Comparison of ENCODE assay signal across 8 cellular contexts in the genomic region with DNA sequence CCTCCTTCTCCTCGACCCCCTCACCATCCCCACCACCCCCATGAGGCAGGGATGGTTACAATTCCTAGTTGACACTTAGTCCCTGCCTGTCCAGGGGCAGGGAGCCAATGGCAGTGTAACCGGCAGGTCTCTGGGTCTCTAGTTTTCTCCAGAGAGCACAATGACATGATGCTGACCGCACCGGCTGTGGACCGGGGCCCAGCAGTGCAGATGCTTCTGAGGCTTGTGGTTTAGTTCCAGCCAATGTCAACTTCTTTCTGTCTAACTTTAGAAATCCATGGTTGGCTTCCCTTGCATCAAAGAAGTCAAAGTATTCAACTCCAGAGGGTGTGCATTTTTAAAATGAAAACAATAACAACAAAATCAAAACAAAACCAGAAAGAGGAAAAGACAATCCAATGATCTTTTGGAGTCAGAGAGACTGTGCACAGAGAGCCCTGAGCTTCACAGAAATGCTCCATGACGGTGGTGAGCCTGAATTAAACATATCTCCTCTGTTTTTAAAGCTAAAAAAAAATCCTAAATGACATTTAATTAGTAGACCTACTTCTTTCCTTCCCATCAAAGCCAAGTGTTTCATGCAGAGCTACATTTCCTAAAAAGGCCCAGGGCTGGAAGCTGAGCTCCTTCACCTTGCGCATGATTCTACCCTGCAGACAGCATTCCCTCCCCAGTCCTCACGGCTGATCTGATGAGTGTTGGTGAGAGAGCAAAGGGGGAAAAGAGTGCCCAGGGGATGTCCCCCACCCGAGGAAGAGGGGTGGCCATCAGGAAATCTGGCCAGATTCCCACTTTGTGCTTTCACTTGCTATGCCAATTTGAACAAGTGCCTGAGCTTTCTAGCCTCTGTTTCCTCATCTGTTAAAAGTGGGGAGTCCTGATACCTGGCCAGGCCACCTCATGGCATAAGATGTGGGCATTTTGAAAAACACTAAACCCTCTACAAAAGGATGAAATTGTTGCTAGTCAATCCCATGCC.
DNase-seq lines count a peak whose midpoint lies in the region; ATAC-seq and TF ChIP-seq lines count a peak whose summit lies in the region.

No MANE protein-coding gene starts in this region.

- H3K27ac Mint-ChIP-seq in naive B cell = peak overlapping the region; percentile 67 to 98 (median 92)
- H3K27ac Mint-ChIP-seq in effector memory CD8-positive, alpha-beta T cell = no peak overlapping the region

- ATAC-seq in HG03139 (IDR thresholded peaks at IDR 0.05; ENCODE audit: unreplicated experiment) (peak; percentile 59), naive B cell (ENCODE audit: low read depth in 2 of 2) (peak; percentile 87 to 92)
- ATAC-seq in effector memory CD8-positive, alpha-beta T cell (replicated peaks) = no peak

- TF ChIP-seq CTCF in DOHH2 (IDR thresholded peaks at IDR 0.05; ENCODE audit: low read depth, low read length, poor library complexity, severe bottlenecking) = no peak
- no peak for TF ChIP-seq CTCF in astrocyte of the spinal cord (IDR thresholded peaks at IDR 0.05; ENCODE audit: low read depth, low read length)

- in situ Hi-C loops in astrocyte of the spinal cord (cut with HindIII; ENCODE audit: low sequenced_read_pairs) = no loop called here

- H3K4me1 Mint-ChIP-seq in naive B cell = peaks cover 31 to 53% (median 31%) of the 10 kb centered on the region in 3 donors
- peaks cover 0 to 2% of the 10 kb centered on the region in 2 donors for H3K4me1 Mint-ChIP-seq in effector memory CD8-positive, alpha-beta T cell (ENCODE audit: low read depth in 2 of 2)

- H3K4me2 ChIP-seq in DOHH2 (ENCODE audit: low read length) = peak overlapping the region; percentile 69

- H3K27ac ChIP-seq in DOHH2 (ENCODE audit: low read depth, low read length) = peak overlapping the region; percentile 61

- H3K36me3 Mint-ChIP-seq in naive B cell = peaks cover 2 to 8% of the 10 kb centered on the region in 2 donors
- no peaks in the 10 kb centered on the region for H3K36me3 Mint-ChIP-seq in effector memory CD8-positive, alpha-beta T cell (ENCODE audit: insufficient read depth)

- peaks cover 57% of the 10 kb centered on the region for H3K4me1 ChIP-seq in DOHH2 (ENCODE audit: control insufficient read depth, low read length)

- H3K9me2 ChIP-seq in DOHH2 (replicated peaks; ENCODE audit: control insufficient read depth, low read length) = no peaks in the 10 kb centered on the region

- H3K9me3 ChIP-seq in DOHH2 (ENCODE audit: control insufficient read depth, insufficient read depth, low read length) = peaks cover 3% of the 10 kb centered on the region; the same call in 1 of the 2 replicates

- H3K9me3 Mint-ChIP-seq in naive B cell = peaks cover 6 to 23% (median 11%) of the 10 kb centered on the region in 7 donors
- no peaks in the 10 kb centered on the region for H3K9me3 Mint-ChIP-seq in effector memory CD8-positive, alpha-beta T cell

- H3K4me3 ChIP-seq in DOHH2 (ENCODE audit: low read length) (peak overlapping the region; percentile 50), astrocyte of the spinal cord (ENCODE audit: low read depth, low read length) (no peak overlapping the region)

- H3K79me2 ChIP-seq in DOHH2 (ENCODE audit: control insufficient read depth, low read length) = no peaks in the 10 kb centered on the region

- DNase-seq in astrocyte of the spinal cord (ENCODE audit: low read depth, low spot score) (peak; percentile 94), naive B cell (peak; percentile 73), COLO829 (ENCODE audit: low spot score) (no peak), HEK293T (ENCODE audit: extremely low spot score) (no peak), NK-92 (lab: John Stamatoyannopoulos, UW; ENCODE audit: unreplicated experiment) (no peak)
- DNase-seq in effector memory CD8-positive, alpha-beta T cell = no peak

- H3F3A ChIP-seq in DOHH2 (ENCODE audit: control insufficient read depth, insufficient read depth) = no peaks in the 10 kb centered on the region

- no peaks in the 10 kb centered on the region for H3K36me3 ChIP-seq in DOHH2 (ENCODE audit: control insufficient read depth, low read length)

- no peaks in the 10 kb centered on the region for H4K20me1 ChIP-seq in DOHH2 (ENCODE audit: control insufficient read depth, insufficient read depth, low read depth, low read length)

- no peaks in the 10 kb centered on the region for H3K27me3 ChIP-seq in DOHH2 (ENCODE audit: control insufficient read depth, low read length)

- peak overlapping the region in 7 of 8 donors; percentile 30 to 86 (median 50) for H3K4me3 Mint-ChIP-seq in naive B cell
- no peak overlapping the region for H3K4me3 Mint-ChIP-seq in effector memory CD8-positive, alpha-beta T cell

- CTCF ChIA-PET in HEK293T (lab: Yijun Ruan, JAX) = interaction anchor here (0.5 kb wide), 1 partner anchor 228 kb away, joined by 3 read pairs; no protein-coding TSS in a partner anchor

- POLR2A ChIA-PET in HEK293T (lab: Yijun Ruan, JAX) = no interaction called here

- no peaks in the 10 kb centered on the region for H3K27me3 Mint-ChIP-seq in naive B cell
- peaks cover 3 to 38% of the 10 kb centered on the region in 2 donors for H3K27me3 Mint-ChIP-seq in effector memory CD8-positive, alpha-beta T cell

TF ChIP-seq in HEK293T, 16 proteins besides CTCF, POLR2A, EP300 and RAD21:
- TF ChIP-seq L3MBTL2 (conservative IDR thresholded peaks at IDR 0.05) (no peak), SUZ12 (IDR thresholded peaks at IDR 0.05) (no peak), SP1 (IDR thresholded peaks at IDR 0.05) (no peak), FOXM1 (IDR thresholded peaks at IDR 0.05; ENCODE audit: borderline replicate concordance) (no peak), FOXK2 (IDR thresholded peaks at IDR 0.05) (no peak), HDGF (IDR thresholded peaks at IDR 0.05; ENCODE audit: borderline replicate concordance) (no peak), CTBP1 (IDR thresholded peaks at IDR 0.05; ENCODE audit: borderline replicate concordance) (no peak), ARNT (IDR thresholded peaks at IDR 0.05) (no peak), ZNF384 (IDR thresholded peaks at IDR 0.05) (no peak), NFRKB (IDR thresholded peaks at IDR 0.05) (no peak), LEF1 (IDR thresholded peaks at IDR 0.05; ENCODE audit: borderline replicate concordance) (no peak), BHLHE40 (IDR thresholded peaks at IDR 0.05; ENCODE audit: borderline replicate concordance) (no peak), FOXA1 (IDR thresholded peaks at IDR 0.05) (no peak), TARDBP (IDR thresholded peaks at IDR 0.05) (no peak), ELF4 (IDR thresholded peaks at IDR 0.05) (no peak)
- TF ChIP-seq, protein P1, sequence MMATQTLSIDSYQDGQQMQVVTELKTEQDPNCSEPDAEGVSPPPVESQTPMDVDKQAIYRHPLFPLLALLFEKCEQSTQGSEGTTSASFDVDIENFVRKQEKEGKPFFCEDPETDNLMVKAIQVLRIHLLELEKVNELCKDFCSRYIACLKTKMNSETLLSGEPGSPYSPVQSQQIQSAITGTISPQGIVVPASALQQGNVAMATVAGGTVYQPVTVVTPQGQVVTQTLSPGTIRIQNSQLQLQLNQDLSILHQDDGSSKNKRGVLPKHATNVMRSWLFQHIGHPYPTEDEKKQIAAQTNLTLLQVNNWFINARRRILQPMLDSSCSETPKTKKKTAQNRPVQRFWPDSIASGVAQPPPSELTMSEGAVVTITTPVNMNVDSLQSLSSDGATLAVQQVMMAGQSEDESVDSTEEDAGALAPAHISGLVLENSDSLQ (IDR thresholded peaks at IDR 0.05) = no peak

Comparison
In these comparisons a context has a peak if more than half of its experiments do, and no peak if none do; other contexts are left out.
1. DNase-seq: peak in astrocyte of the spinal cord (single experiment) and naive B cell (single experiment); none in COLO829 (single experiment), HEK293T (single experiment), NK-92 (single experiment) and effector memory CD8-positive, alpha-beta T cell (0 of 3).
2. H3K27ac Mint-ChIP-seq: peak in naive B cell (6 of 6); none in effector memory CD8-positive, alpha-beta T cell (0 of 2).
3. H3K4me3 Mint-ChIP-seq: peak in naive B cell (7 of 8); none in effector memory CD8-positive, alpha-beta T cell (0 of 2).